ENCODE assay signal across 10 cellular contexts in genomic region chr1:241532864-241533263, GRCh38. TPM values are rescaled to one million over a fixed set of nuclear protein-coding genes. Genes with fewer than 3 reads are reported as not detected.
A peak's percentile ranks its signal among the peaks of the same experiment; 100 is the strongest.
DNase-seq lines count a peak whose midpoint lies in the region; ATAC-seq and TF ChIP-seq lines count a peak whose summit lies in the region.
"Had no signal": no experiment of that assay in that cellular context is flagged by ENCODE, and none has a peak within 500 bp of the region (broad histone marks: within the 10 kb centered on the region; RNA-seq: fewer than 3 reads in every experiment).

No MANE protein-coding gene starts in this region.

- H3K4me3 ChIP-seq in mucosa of rectum (ENCODE audit: low read length in 2 of 2) (peak overlapping the region in 1 of 2 donors; percentile 32), osteoblast (ENCODE audit: insufficient read depth, low read length) (no peak overlapping the region)

- H3K9ac ChIP-seq in mucosa of rectum (ENCODE audit: low read depth in 1 of 2, low read length in 2 of 2), result no peak overlapping the region

- ATAC-seq in GM18868 (IDR thresholded peaks at IDR 0.05; ENCODE audit: unreplicated experiment) (peak; percentile 70), GM21723 (IDR thresholded peaks at IDR 0.05; ENCODE audit: unreplicated experiment) (peak; percentile 63), HG03565 (IDR thresholded peaks at IDR 0.05; ENCODE audit: unreplicated experiment) (peak; percentile 48)

- no peaks in the 10 kb centered on the region for H3K36me3 Mint-ChIP-seq in glutamatergic neuron (ENCODE audit: unreplicated experiment)

- H3K4me1 Mint-ChIP-seq in glutamatergic neuron (ENCODE audit: low read depth, unreplicated experiment), result peaks cover 6% of the 10 kb centered on the region

- H3K27me3 ChIP-seq in mucosa of rectum (ENCODE audit: control insufficient read depth in 2 of 2, insufficient read depth in 2 of 2, low read length in 2 of 2) (no peaks in the 10 kb centered on the region), osteoblast (ENCODE audit: insufficient read depth, low read length) (peaks cover 22% of the 10 kb centered on the region)

- H3K4me2 ChIP-seq in osteoblast (ENCODE audit: insufficient read depth, low read length), result no peak overlapping the region

- H3K4me3 Mint-ChIP-seq in glutamatergic neuron (ENCODE audit: unreplicated experiment), result no peak overlapping the region
- H3K4me3 Mint-ChIP-seq: H9 had no signal

- no peaks in the 10 kb centered on the region for H4K20me1 ChIP-seq in osteoblast (ENCODE audit: insufficient read depth, low read length)

- peaks cover 0 to 6% of the 10 kb centered on the region in 2 donors for H3K4me1 ChIP-seq in mucosa of rectum (ENCODE audit: control insufficient read depth in 2 of 2, insufficient read depth in 2 of 2, low read length in 2 of 2)
- H3K4me1 ChIP-seq in osteoblast (ENCODE audit: insufficient read depth, low read length), result no peaks in the 10 kb centered on the region

- H3K27me3 Mint-ChIP-seq in glutamatergic neuron (ENCODE audit: unreplicated experiment), result no peaks in the 10 kb centered on the region

- DNase-seq in NCI-H1417 (lab: John Stamatoyannopoulos, UW) (no peak), glutamatergic neuron (no peak), osteoblast (ENCODE audit: insufficient read length, low spot score, missing footprints) (no peak), cerebellar cortex (ENCODE audit: low spot score) (no peak)
- DNase-seq: H9, hippocampal formation had no signal

- no peaks in the 10 kb centered on the region for H3K9me3 ChIP-seq in mucosa of rectum (ENCODE audit: control insufficient read depth in 2 of 2, low read length in 2 of 2)
- H3K9me3 ChIP-seq in osteoblast (ENCODE audit: low read depth, low read length), result no peaks in the 10 kb centered on the region

- H2AFZ ChIP-seq in osteoblast (ENCODE audit: low read length), result no peak overlapping the region

- TF ChIP-seq CTCF in glutamatergic neuron (IDR thresholded peaks at IDR 0.05; ENCODE audit: partially characterized antibody, unreplicated experiment) (no peak), osteoblast (IDR thresholded peaks at IDR 0.05; ENCODE audit: extremely low read depth, low read depth, low read length) (no peak)

- no peaks in the 10 kb centered on the region for H3K9me3 Mint-ChIP-seq in glutamatergic neuron (ENCODE audit: unreplicated experiment)
- H3K9me3 Mint-ChIP-seq: H9 had no signal

- H3K27ac ChIP-seq in mucosa of rectum (ENCODE audit: low read depth in 2 of 2, low read length in 2 of 2) (peak overlapping the region; percentile 44 to 46), osteoblast (ENCODE audit: low read depth, low read length) (no peak overlapping the region)

- no peaks in the 10 kb centered on the region for H3K79me2 ChIP-seq in osteoblast (ENCODE audit: insufficient read depth, low read length)

- H3K36me3 ChIP-seq in mucosa of rectum (ENCODE audit: control insufficient read depth in 2 of 2, insufficient read depth in 2 of 2, low read length in 2 of 2) (no peaks in the 10 kb centered on the region), osteoblast (ENCODE audit: insufficient read depth, low read length) (no peaks in the 10 kb centered on the region)

- no peak overlapping the region for H3K27ac Mint-ChIP-seq in glutamatergic neuron (ENCODE audit: unreplicated experiment)
- H3K27ac Mint-ChIP-seq: H9 had no signal

RNA-seq across cellular contexts. Expression of gene KMO, which starts 0.7 kb away (rescaled TPM):
- total RNA-seq in glutamatergic neuron (ENCODE audit: unreplicated experiment) (not detected), osteoblast (under 0.01 and 0.36 TPM in 2 replicates)
- total RNA-seq: H9 had no signal

RNA-seq across cellular contexts. Expression of gene FH, which starts 13.3 kb away (rescaled TPM):
- total RNA-seq in glutamatergic neuron (ENCODE audit: unreplicated experiment) (51.0 TPM), osteoblast (95.2 and 97.8 TPM in 2 replicates)
